In genomic region chr15:34644851-34645250, GRCh38 we compare ENCODE assay signal across 20 cellular contexts.
"Had no signal": no experiment of that assay in that cellular context is flagged by ENCODE, and none has a peak within 500 bp of the region (broad histone marks: within the 10 kb centered on the region; RNA-seq: fewer than 3 reads in every experiment).

No MANE protein-coding gene starts in this region.

- H3K9me3 ChIP-seq: gastrocnemius medialis, left ventricle myocardium inferior, pancreas, psoas muscle, right atrium auricular region, thoracic aorta, vagina had no signal

- H3K4me3 ChIP-seq: gastrocnemius medialis, left ventricle myocardium inferior, pancreas, psoas muscle, right atrium auricular region, thoracic aorta, vagina had no signal

- H3K4me1 ChIP-seq: gastrocnemius medialis, left ventricle myocardium inferior, pancreas, psoas muscle, right atrium auricular region, vagina had no signal

- ATAC-seq: gastrocnemius medialis, pancreas, psoas muscle had no signal

- H3K27me3 ChIP-seq: gastrocnemius medialis, pancreas, right atrium auricular region, vagina had no signal

- DNase-seq: activated CD4-positive, alpha-beta memory T cell treated with anti-CD3 and anti-CD28 coated beads, Interleukin-2, amount 10 ng/mL, durations not matched to agents 7 days and 5 days; activated CD4-positive, alpha-beta T cell treated with anti-CD3 and anti-CD28 coated beads for 4 hours; activated CD4-positive, CD25-positive, alpha-beta regulatory T cell; activated gamma-delta T cell; activated T-cell treated with anti-CD3 and anti-CD28 coated beads for 4 hours; anterior cingulate cortex; effector CD8-positive, alpha-beta T cell; gastrocnemius medialis; head of caudate nucleus; hypothalamus; left ventricle myocardium inferior; midbrain; nephron progenitor cell; pancreas; psoas muscle; stimulated activated CD4-positive, alpha-beta T cell treated with anti-CD3 and anti-CD28 coated beads, Interleukin-4, amount 100 ng/mL, for 24 hours; stimulated activated naive CD4-positive, alpha-beta T cell treated with Interleukin-2 at 50 U/mL for 16 hours had no signal

- H3K27ac ChIP-seq: gastrocnemius medialis, left ventricle myocardium inferior, pancreas, psoas muscle, right atrium auricular region, thoracic aorta, vagina had no signal

- H3K36me3 ChIP-seq: gastrocnemius medialis, left ventricle myocardium inferior, pancreas, right atrium auricular region, thoracic aorta, vagina had no signal
